ENCODE assay signal across 16 cellular contexts in genomic region chr14:76195003-76195402, GRCh38. TPM values are rescaled to one million over a fixed set of nuclear protein-coding genes. Genes with fewer than 3 reads are reported as not detected.
DNase-seq lines count a peak whose midpoint lies in the region; ATAC-seq, FAIRE-seq and TF ChIP-seq lines count a peak whose summit lies in the region.
"Had no signal": no experiment of that assay in that cellular context is flagged by ENCODE, and none has a peak within 500 bp of the region (broad histone marks: within the 10 kb centered on the region; RNA-seq: fewer than 3 reads in every experiment).

No MANE protein-coding gene starts in this region.

- DNase-seq in GM12891 (ENCODE audit: insufficient read length, low spot score) (no peak), Karpas-422 (peak; percentile 53), right atrium auricular region (ENCODE audit: low spot score) (no peak), frontal cortex (ENCODE audit: low spot score in 2 of 2) (no peak)
- DNase-seq: C1 segment of cervical spinal cord; CD4-positive, CD25-positive, alpha-beta regulatory T cell; CD8-positive, alpha-beta memory T cell; COR-L47; GF-D8; GM23248; KG1 had no signal

- TF ChIP-seq CTCF in right atrium auricular region (IDR thresholded peaks at IDR 0.05): no peak

- peaks cover 43% of the 10 kb centered on the region for H3K4me1 ChIP-seq in Karpas-422 (ENCODE audit: low read length)
- no peaks in the 10 kb centered on the region for H3K4me1 ChIP-seq in right atrium auricular region

- no peak for TF ChIP-seq POLR2A in GM12891 (IDR thresholded peaks at IDR 0.05; ENCODE audit: low read depth, low read length)

- ATAC-seq in HG03521 (IDR thresholded peaks at IDR 0.05; ENCODE audit: unreplicated experiment) (no peak), HG03095 (IDR thresholded peaks at IDR 0.05; ENCODE audit: unreplicated experiment) (no peak)

- H3K27ac ChIP-seq in Karpas-422 (ENCODE audit: low read length) (peak overlapping the region; percentile 75), right atrium auricular region (no peak overlapping the region)
- H3K27ac ChIP-seq: GM23248 had no signal

- peak; percentile 41 for FAIRE-seq in G401.6 (lab: Jason Lieb, UNC)
- peak; percentile 74 for FAIRE-seq in GM12891 (lab: Jason Lieb, UNC)
- FAIRE-seq in frontal cortex (lab: Jason Lieb, UNC): no peak
- FAIRE-seq: D721Med had no signal

- no peak overlapping the region for H2AFZ ChIP-seq in Karpas-422 (ENCODE audit: low read length)
- H2AFZ ChIP-seq: GM23248 had no signal

- H3K79me2 ChIP-seq in Karpas-422 (ENCODE audit: low read length): peaks cover 26% of the 10 kb centered on the region

- H3K9me3 ChIP-seq in Karpas-422 (ENCODE audit: low read length): no peaks in the 10 kb centered on the region
- no peaks in the 10 kb centered on the region for H3K9me3 ChIP-seq in right atrium auricular region
- H3K9me3 ChIP-seq: HAP-1 had no signal

- H4K20me1 ChIP-seq in Karpas-422 (ENCODE audit: insufficient read depth, low read depth, low read length): no peaks in the 10 kb centered on the region

- H3K36me3 ChIP-seq in Karpas-422 (ENCODE audit: insufficient read depth, low read length) (peaks cover 79% of the 10 kb centered on the region), right atrium auricular region (peaks cover 84% of the 10 kb centered on the region)

- H3K4me2 ChIP-seq in Karpas-422 (ENCODE audit: low read depth, low read length, poor library complexity, severe bottlenecking): peak overlapping the region; percentile 57

- H3K4me3 ChIP-seq in Karpas-422 (ENCODE audit: low read length): peak overlapping the region; percentile 26
- no peak overlapping the region for H3K4me3 ChIP-seq in right atrium auricular region
- H3K4me3 ChIP-seq: GM23248, HAP-1 had no signal

- no peaks in the 10 kb centered on the region for H3K27me3 ChIP-seq in Karpas-422 (ENCODE audit: low read length)
- H3K27me3 ChIP-seq in right atrium auricular region: no peaks in the 10 kb centered on the region

- H3K9ac ChIP-seq in Karpas-422 (ENCODE audit: low read length): no peak overlapping the region
- H3K9ac ChIP-seq: GM23248 had no signal

- no peaks in the 10 kb centered on the region for H3K9me2 ChIP-seq in Karpas-422 (replicated peaks; ENCODE audit: insufficient read depth, low read length)

TF ChIP-seq in GM12891, 5 proteins besides CTCF, POLR2A, EP300 and RAD21:
- TF ChIP-seq SPI1 (IDR thresholded peaks at IDR 0.05; ENCODE audit: low read depth, low read length) (no peak), POLR2AphosphoS5 (IDR thresholded peaks at IDR 0.05; ENCODE audit: low read depth, low read length) (no peak), PAX5 (IDR thresholded peaks at IDR 0.05; ENCODE audit: insufficient read depth, low read length, severe bottlenecking) (no peak), POU2F2 (IDR thresholded peaks at IDR 0.05; ENCODE audit: low read depth, low read length) (no peak), TAF1 (IDR thresholded peaks at IDR 0.05; ENCODE audit: low read depth, low read length) (no peak)

RNA-seq across cellular contexts. Expression of gene GPATCH2L, which starts 43.3 kb away (rescaled TPM):
- 35.0 TPM for polyA plus RNA-seq in GM12891 (2012; ENCODE audit: low read depth, missing spikeins)
- 71.8 TPM in 2 replicates for total RNA-seq in Karpas-422 (2014; rRNA removed; shearing (Covaris generic); ENCODE audit: low replicate concordance)
- total RNA-seq in right atrium auricular region: 10 to 100 TPM; 38.5 to 48.5 TPM
- total RNA-seq in frontal cortex: 83.2 TPM
